ENCODE assay signal across 18 cellular contexts in the genomic region with DNA sequence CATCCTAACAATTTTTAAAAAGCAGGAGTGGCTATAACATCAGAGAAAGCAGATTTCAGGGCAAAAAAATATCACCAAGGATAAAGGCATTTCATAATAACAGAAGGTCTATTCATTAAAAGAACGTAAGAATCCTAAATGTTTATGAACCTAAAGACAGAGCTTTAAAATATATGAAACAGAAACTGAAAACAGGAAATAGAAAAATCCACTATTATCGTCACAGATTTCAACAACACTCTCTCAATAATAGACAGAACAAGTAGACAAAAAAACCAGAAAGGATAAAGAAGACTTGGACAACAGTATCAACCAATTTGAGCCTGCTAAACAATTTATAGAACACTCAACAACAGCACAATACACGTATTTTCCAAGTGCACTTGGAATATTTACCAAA.
DNase-seq lines count a peak whose midpoint lies in the region; ATAC-seq, FAIRE-seq and TF ChIP-seq lines count a peak whose summit lies in the region.
"Had no signal": no experiment of that assay in that cellular context is flagged by ENCODE, and none has a peak within 500 bp of the region (broad histone marks: within the 10 kb centered on the region; RNA-seq: fewer than 3 reads in every experiment).

No MANE protein-coding gene starts in this region.

- H3K4me1 Mint-ChIP-seq in activated naive CD8-positive, alpha-beta T cell (ENCODE audit: low read depth): peaks cover 57% of the 10 kb centered on the region

- H3K4me3 ChIP-seq in MM.1S (ENCODE audit: low read length) (peak overlapping the region; percentile 18; the same call in 1 of the 2 replicates), small intestine (ENCODE audit: low read depth in 1 of 2, low read length in 2 of 2) (no peak overlapping the region), heart left ventricle (peak overlapping the region in 1 of 12 donors; percentile 30)
- H3K4me3 ChIP-seq: heart right ventricle, left ventricle myocardium inferior, tibial artery had no signal

- no peaks in the 10 kb centered on the region for H3K9me3 ChIP-seq in MM.1S (replicated peaks; ENCODE audit: insufficient read depth, low read length)
- no peaks in the 10 kb centered on the region for H3K9me3 ChIP-seq in small intestine (ENCODE audit: control insufficient read depth, low read depth)
- H3K9me3 ChIP-seq in heart left ventricle: no peaks in the 10 kb centered on the region
- H3K9me3 ChIP-seq: heart right ventricle, left ventricle myocardium inferior, neutrophil, tibial artery had no signal

- no peaks in the 10 kb centered on the region for H3K9me2 ChIP-seq in MM.1S (replicated peaks; ENCODE audit: insufficient read depth, low read length)

- H2AFZ ChIP-seq in MM.1S (ENCODE audit: low read length): no peak overlapping the region

- H3F3A ChIP-seq in MM.1S (ENCODE audit: insufficient read depth, low read length): peaks cover 3% of the 10 kb centered on the region; the same call in 1 of the 2 replicates

- H3K9me3 Mint-ChIP-seq in activated naive CD8-positive, alpha-beta T cell (ENCODE audit: low read depth): no peaks in the 10 kb centered on the region

- intact Hi-C loops in heart left ventricle (cut with DNase I): no loop called here

- peak; percentile 34 to 53 for ATAC-seq in activated CD4-positive, CD25-positive, alpha-beta regulatory T cell treated with anti-CD3 and anti-CD28 coated beads, Interleukin-2, amount 50 U/mL, for 24 hours
- ATAC-seq in HG02678 (IDR thresholded peaks at IDR 0.05; ENCODE audit: unreplicated experiment) (no peak), heart left ventricle (no peak)
- ATAC-seq: heart right ventricle had no signal

- H3K36me3 ChIP-seq in MM.1S (replicated peaks; ENCODE audit: insufficient read depth, low read length) (peaks cover 5% of the 10 kb centered on the region; the same call in 1 of the 2 replicates), small intestine (ENCODE audit: control insufficient read depth in 2 of 2, insufficient read depth in 2 of 2, low read length in 2 of 2) (peaks cover 8 to 14% of the 10 kb centered on the region in 2 donors), heart left ventricle (peaks cover 0 to 100% (median 93%) of the 10 kb centered on the region in 9 donors)

- H3K4me3 Mint-ChIP-seq in activated naive CD8-positive, alpha-beta T cell: peak overlapping the region; percentile 85

- H3K4me2 ChIP-seq in MM.1S (ENCODE audit: low read depth, low read length): peak overlapping the region; percentile 58

- peak overlapping the region; percentile 91 for H3K27ac Mint-ChIP-seq in activated naive CD8-positive, alpha-beta T cell

- H3K9ac ChIP-seq in MM.1S (ENCODE audit: low read length): peak overlapping the region; percentile 27

- DNase-seq in activated CD4-positive, CD25-positive, alpha-beta regulatory T cell (lab: John Stamatoyannopoulos, UW): no peak
- peak; percentile 55 for DNase-seq in MM.1S
- DNase-seq in small intestine: peak; percentile 7
- DNase-seq in heart left ventricle: no peak
- no peak for DNase-seq in NCI-H446 (lab: John Stamatoyannopoulos, UW)
- DNase-seq: HCEC 1CT, heart right ventricle, left ventricle myocardium inferior, NCI-H1105, NCI-H345, RPMI8226, tibial artery had no signal

- H3K4me1 ChIP-seq in MM.1S (ENCODE audit: low read length): peaks cover 21% of the 10 kb centered on the region
- no peaks in the 10 kb centered on the region for H3K4me1 ChIP-seq in small intestine (ENCODE audit: control insufficient read depth in 2 of 2, insufficient read depth in 1 of 2, low read depth in 1 of 2, low read length in 1 of 2)
- peaks cover 0 to 16% (median 0%) of the 10 kb centered on the region in 12 donors for H3K4me1 ChIP-seq in heart left ventricle
- H3K4me1 ChIP-seq: tibial artery had no signal

- WGBS in small intestine, 3 donors: 33 to 77% (median 57%) methylated on average over 3 of the region's 3 CpGs
- WGBS in heart left ventricle, 4 donors: 75 to 80% (median 77%) methylated on average over 3 of the region's 3 CpGs

- peak overlapping the region; percentile 62 for H3K27ac ChIP-seq in MM.1S (ENCODE audit: low read length)
- H3K27ac ChIP-seq in small intestine (ENCODE audit: low read depth in 1 of 2, low read length in 1 of 2): no peak overlapping the region
- H3K27ac ChIP-seq in heart left ventricle: peak overlapping the region in 1 of 12 donors; percentile 79
- H3K27ac ChIP-seq: left ventricle myocardium inferior, neutrophil, tibial artery had no signal

- TF ChIP-seq CTCF in MM.1S (IDR thresholded peaks at IDR 0.05; ENCODE audit: low read length) (no peak), heart left ventricle (IDR thresholded peaks at IDR 0.05) (no peak)

- no peaks in the 10 kb centered on the region for H3K27me3 Mint-ChIP-seq in activated naive CD8-positive, alpha-beta T cell

- 0 out of 2 replicates have a peak, but pooled peaks cover 3% of the 10 kb centered on the region for H3K79me2 ChIP-seq in MM.1S (ENCODE audit: low read length)

- H4K20me1 ChIP-seq in MM.1S (ENCODE audit: insufficient read depth, low read length): no peaks in the 10 kb centered on the region

- no peak for TF ChIP-seq POLR2A in heart left ventricle (IDR thresholded peaks at IDR 0.05)

- FAIRE-seq in small intestine (lab: Jason Lieb, UNC): no peak
- FAIRE-seq: A204.1, TTC549 had no signal

- H3K27me3 ChIP-seq in MM.1S (replicated peaks; ENCODE audit: insufficient read depth, low read length) (no peaks in the 10 kb centered on the region), small intestine (ENCODE audit: control insufficient read depth in 2 of 2, insufficient read depth in 2 of 2, low read length in 2 of 2) (no peaks in the 10 kb centered on the region), heart left ventricle (no peaks in the 10 kb centered on the region)
- H3K27me3 ChIP-seq: heart right ventricle, neutrophil, tibial artery had no signal

- peaks cover 36% of the 10 kb centered on the region for H3K36me3 Mint-ChIP-seq in activated naive CD8-positive, alpha-beta T cell

Comparison
In these comparisons a context has a peak if more than half of its experiments do, and no peak if none do; other contexts are left out.
1. ATAC-seq: peak in activated CD4-positive, CD25-positive, alpha-beta regulatory T cell treated with anti-CD3 and anti-CD28 coated beads, Interleukin-2, amount 50 U/mL, for 24 hours (2 of 2); none in HG02678 (single experiment) and heart left ventricle (0 of 4).
2. DNase-seq: peak in MM.1S (single experiment) and small intestine (single experiment); none in activated CD4-positive, CD25-positive, alpha-beta regulatory T cell (0 of 4), heart left ventricle (0 of 5) and NCI-H446 (0 of 2).